ENCODE assay signal across 8 cellular contexts in genomic region chr21:33968082-33968997, GRCh38. TPM values are rescaled to one million over a fixed set of nuclear protein-coding genes. Genes with fewer than 3 reads are reported as not detected.
A peak's percentile ranks its signal among the peaks of the same experiment; 100 is the strongest.
DNase-seq lines count a peak whose midpoint lies in the region; ATAC-seq, FAIRE-seq and TF ChIP-seq lines count a peak whose summit lies in the region.

No MANE protein-coding gene starts in this region.

- peak overlapping the region; percentile 32 for H3K4me3 ChIP-seq in Loucy (ENCODE audit: low read length, poor library complexity, severe bottlenecking)
- H3K4me3 ChIP-seq in body of pancreas = no peak overlapping the region

- H3K9me2 ChIP-seq in Loucy (replicated peaks; ENCODE audit: low read depth, low read length) = no peaks in the 10 kb centered on the region

- no peak overlapping the region for H3K9ac ChIP-seq in Loucy (ENCODE audit: low read depth, low read length, poor library complexity, severe bottlenecking)

- peak; percentile 57 for ATAC-seq in body of pancreas
- ATAC-seq in HG03469 (IDR thresholded peaks at IDR 0.05; ENCODE audit: unreplicated experiment) = no peak
- no peak for ATAC-seq in GM18858 (IDR thresholded peaks at IDR 0.05; ENCODE audit: unreplicated experiment)
- no peak for ATAC-seq in HG02973 (IDR thresholded peaks at IDR 0.05; ENCODE audit: unreplicated experiment)

- H3K27me3 ChIP-seq in Loucy (ENCODE audit: insufficient read depth, low read length, poor library complexity, severe bottlenecking) (no peaks in the 10 kb centered on the region), body of pancreas (no peaks in the 10 kb centered on the region)

- DNase-seq in GM12891 (ENCODE audit: insufficient read length, low spot score) = no peak
- DNase-seq in body of pancreas = no peak
- peak; percentile 66 for DNase-seq in left kidney (ENCODE audit: low read depth, low spot score)
- no peak for DNase-seq in activated effector memory CD4-positive, alpha-beta T cell treated with Interleukin-2 at 50 U/mL for 16 hours

- H3K27ac ChIP-seq in body of pancreas = peak overlapping the region in 1 of 4 donors; percentile 50

- 0 out of 2 replicates have a peak overlapping the region, but pooled peaks have one; percentile 34 for H2AFZ ChIP-seq in Loucy (ENCODE audit: low read length)

- TF ChIP-seq CTCF in Loucy (conservative IDR thresholded peaks at IDR 0.05; ENCODE audit: low read length) (no peak), body of pancreas (IDR thresholded peaks at IDR 0.05) (no peak)

- peaks cover 16% of the 10 kb centered on the region; the same call in 1 of the 2 replicates for H3K36me3 ChIP-seq in Loucy (ENCODE audit: insufficient read depth, low read length)
- no peaks in the 10 kb centered on the region for H3K36me3 ChIP-seq in body of pancreas (replicated peaks in 1 of 2; ENCODE audit: insufficient read depth in 1 of 2, low read depth in 2 of 2)

- WGBS in body of pancreas, 2 donors = 49 to 50% methylated on average over 5 of the region's 5 CpGs

- H3K79me2 ChIP-seq in Loucy (ENCODE audit: insufficient read depth, low read length) = no peaks in the 10 kb centered on the region

- FAIRE-seq in GM12891 (lab: Jason Lieb, UNC) = peak; percentile 87

- H3K9me3 ChIP-seq in Loucy (ENCODE audit: insufficient read depth, low read depth, low read length) (no peaks in the 10 kb centered on the region), body of pancreas (no peaks in the 10 kb centered on the region)

- no peaks in the 10 kb centered on the region for H4K20me1 ChIP-seq in Loucy (ENCODE audit: insufficient read depth, low read length, poor library complexity, severe bottlenecking)

- H3F3A ChIP-seq in Loucy (ENCODE audit: low read depth) = no peaks in the 10 kb centered on the region

- intact Hi-C loops in body of pancreas (cut with DNase I) = no loop called here

- TF ChIP-seq POLR2A in GM12891 (IDR thresholded peaks at IDR 0.05; ENCODE audit: low read depth, low read length) (no peak), body of pancreas (IDR thresholded peaks at IDR 0.05) (no peak)

- H3K4me1 ChIP-seq in Loucy (ENCODE audit: insufficient read depth, low read length, poor library complexity, severe bottlenecking) (peaks cover 31% of the 10 kb centered on the region), body of pancreas (peaks cover 17% of the 10 kb centered on the region)

- H3K4me2 ChIP-seq in Loucy (ENCODE audit: low read depth, low read length, poor library complexity, severe bottlenecking) = peak overlapping the region; percentile 39

TF ChIP-seq in GM12891, 5 proteins besides CTCF, POLR2A, EP300 and RAD21:
- TF ChIP-seq PAX5 (IDR thresholded peaks at IDR 0.05; ENCODE audit: insufficient read depth, low read length, severe bottlenecking) (no peak), POU2F2 (IDR thresholded peaks at IDR 0.05; ENCODE audit: low read depth, low read length) (no peak), TAF1 (IDR thresholded peaks at IDR 0.05; ENCODE audit: low read depth, low read length) (no peak), SPI1 (IDR thresholded peaks at IDR 0.05; ENCODE audit: low read depth, low read length) (no peak), POLR2AphosphoS5 (IDR thresholded peaks at IDR 0.05; ENCODE audit: low read depth, low read length) (no peak)

RNA-seq across cellular contexts. Expression of gene ATP5PO, which starts 52.7 kb away (rescaled TPM):
- polyA plus RNA-seq in GM12891 (2012; ENCODE audit: low read depth, missing spikeins) = 368 TPM
- 10 to 100 TPM; 79.1 to 85.0 TPM for total RNA-seq in body of pancreas
